9 cellular contexts compared by ENCODE assay signal in the genomic region with DNA sequence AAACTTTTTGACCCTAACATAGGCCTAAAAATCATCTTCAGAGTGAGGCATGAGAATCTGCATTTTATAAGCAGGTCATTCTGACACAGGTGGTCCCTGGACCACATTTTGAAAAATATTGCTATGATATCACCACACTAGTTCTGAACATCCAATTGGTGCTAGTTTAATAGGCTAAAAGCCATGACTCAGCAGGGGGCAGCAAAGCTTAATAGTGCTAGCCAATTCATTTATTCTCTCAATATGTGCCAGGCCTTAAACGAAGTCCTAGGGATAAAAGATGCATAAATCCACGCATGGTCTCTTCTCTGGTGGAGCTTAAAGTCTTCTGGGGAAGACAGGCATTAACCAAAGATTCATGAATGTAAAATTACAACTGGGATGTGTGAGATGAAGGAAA. TPM values are rescaled to one million over a fixed set of nuclear protein-coding genes. Genes with fewer than 3 reads are reported as not detected.
DNase-seq lines count a peak whose midpoint lies in the region; ATAC-seq and TF ChIP-seq lines count a peak whose summit lies in the region.
"Had no signal": no experiment of that assay in that cellular context is flagged by ENCODE, and none has a peak within 500 bp of the region (broad histone marks: within the 10 kb centered on the region; RNA-seq: fewer than 3 reads in every experiment).

No MANE protein-coding gene starts in this region.

- H3K9me2 ChIP-seq in GM23248 (ENCODE audit: insufficient read depth) (no peaks in the 10 kb centered on the region), SU-DHL-6 (replicated peaks; ENCODE audit: insufficient read depth, low read length) (no peaks in the 10 kb centered on the region), hepatocyte (replicated peaks; ENCODE audit: insufficient read depth) (no peaks in the 10 kb centered on the region)

- H3K79me2 ChIP-seq in GM23248 (ENCODE audit: insufficient read depth) (no peaks in the 10 kb centered on the region), SU-DHL-6 (ENCODE audit: insufficient read depth, low read length) (no peaks in the 10 kb centered on the region), hepatocyte (no peaks in the 10 kb centered on the region)

- H2AFZ ChIP-seq in GM23248 = peak overlapping the region; percentile 34; the same call in 1 of the 2 replicates
- no peak overlapping the region for H2AFZ ChIP-seq in SU-DHL-6 (ENCODE audit: low read depth, low read length, severe bottlenecking)
- H2AFZ ChIP-seq in hepatocyte = no peak overlapping the region

- H3F3A ChIP-seq in GM23248 (ENCODE audit: insufficient read depth) = peaks cover 7% of the 10 kb centered on the region
- no peaks in the 10 kb centered on the region for H3F3A ChIP-seq in SU-DHL-6 (ENCODE audit: insufficient read depth)

- ATAC-seq in HG03175 (IDR thresholded peaks at IDR 0.05; ENCODE audit: unreplicated experiment) = no peak

- H3K36me3 ChIP-seq in GM23248 (ENCODE audit: low read depth) = no peaks in the 10 kb centered on the region
- H3K36me3 ChIP-seq in SU-DHL-6 (ENCODE audit: low read length) = no peaks in the 10 kb centered on the region
- no peaks in the 10 kb centered on the region for H3K36me3 ChIP-seq in hepatocyte (replicated peaks; ENCODE audit: insufficient read depth, low read depth)
- H3K36me3 ChIP-seq in effector memory CD4-positive, alpha-beta T cell (ENCODE audit: control insufficient read depth, insufficient read depth, low read length) = no peaks in the 10 kb centered on the region
- H3K36me3 ChIP-seq: SJSA1 had no signal

- in situ Hi-C loops in GM23248 (cut with MboI) = loop anchor here (10.0 kb wide), 1 partner anchor 84 kb away; no protein-coding TSS in a partner anchor

- WGBS in GM23248 (ENCODE audit: low coverage in 1 of 2, low lambda C conversion rate in 2 of 2, missing lambda C conversion rate in 2 of 2), 2 experiments = 34 to 38% methylated on average over 2 of the region's 2 CpGs
- WGBS in hepatocyte (ENCODE audit: low lambda C conversion rate, missing lambda C conversion rate) = 55% methylated on average over 2 of the region's 2 CpGs

- H3K4me2 ChIP-seq in GM23248 (ENCODE audit: unreplicated experiment) = no peak overlapping the region
- no peak overlapping the region for H3K4me2 ChIP-seq in SU-DHL-6 (ENCODE audit: low read depth, low read length, poor library complexity, severe bottlenecking)
- H3K4me2 ChIP-seq in hepatocyte = no peak overlapping the region

- H3K4me1 ChIP-seq in GM23248 (ENCODE audit: insufficient read depth) (peaks cover 13% of the 10 kb centered on the region), hepatocyte (ENCODE audit: insufficient read depth) (no peaks in the 10 kb centered on the region)
- no peaks in the 10 kb centered on the region for H3K4me1 ChIP-seq in effector memory CD4-positive, alpha-beta T cell (ENCODE audit: control insufficient read depth, insufficient read depth, low read length, poor library complexity, severe bottlenecking)

- no peaks in the 10 kb centered on the region for H3K9me3 Mint-ChIP-seq in glutamatergic neuron (ENCODE audit: unreplicated experiment)

- H4K20me1 ChIP-seq in GM23248 (ENCODE audit: insufficient read depth) (no peaks in the 10 kb centered on the region), SU-DHL-6 (ENCODE audit: low read depth, low read length) (no peaks in the 10 kb centered on the region), hepatocyte (ENCODE audit: insufficient read depth, poor library complexity, severe bottlenecking) (no peaks in the 10 kb centered on the region)

- no peaks in the 10 kb centered on the region for H3K36me3 Mint-ChIP-seq in glutamatergic neuron (ENCODE audit: unreplicated experiment)

- H3K27me3 ChIP-seq in GM23248 (replicated peaks; ENCODE audit: insufficient read depth) (no peaks in the 10 kb centered on the region), SU-DHL-6 (ENCODE audit: low read length) (no peaks in the 10 kb centered on the region), hepatocyte (peaks cover 4% of the 10 kb centered on the region)
- no peaks in the 10 kb centered on the region for H3K27me3 ChIP-seq in effector memory CD4-positive, alpha-beta T cell (replicated peaks; ENCODE audit: control insufficient read depth, insufficient read depth, low read length, poor library complexity, severe bottlenecking)
- H3K27me3 ChIP-seq: SJSA1 had no signal

- H3K27ac ChIP-seq in GM23248 = peak overlapping the region; percentile 57
- no peak overlapping the region for H3K27ac ChIP-seq in SU-DHL-6 (ENCODE audit: low read depth, low read length)
- no peak overlapping the region for H3K27ac ChIP-seq in hepatocyte
- no peak overlapping the region for H3K27ac ChIP-seq in effector memory CD4-positive, alpha-beta T cell (ENCODE audit: insufficient read depth, low read length, poor library complexity, severe bottlenecking)
- H3K27ac ChIP-seq: SJSA1 had no signal

- no peaks in the 10 kb centered on the region for H3K4me1 Mint-ChIP-seq in glutamatergic neuron (ENCODE audit: low read depth, unreplicated experiment)

- H3K4me3 ChIP-seq in AG10803 (ENCODE audit: low read length) (no peak overlapping the region), GM23248 (no peak overlapping the region), SU-DHL-6 (ENCODE audit: insufficient read depth, low read length, poor library complexity, severe bottlenecking) (no peak overlapping the region), hepatocyte (no peak overlapping the region)
- H3K4me3 ChIP-seq in effector memory CD4-positive, alpha-beta T cell (ENCODE audit: insufficient read depth, low read depth, low read length, poor library complexity, severe bottlenecking) = no peak overlapping the region
- H3K4me3 ChIP-seq: SJSA1 had no signal

- peak; percentile 75 for TF ChIP-seq CTCF in AG10803 (conservative IDR thresholded peaks at IDR 0.05; ENCODE audit: low read length)
- TF ChIP-seq CTCF in SU-DHL-6 (IDR thresholded peaks at IDR 0.05; ENCODE audit: insufficient read depth, low read length, poor library complexity, severe bottlenecking) = peak; percentile 39
- TF ChIP-seq CTCF in hepatocyte (IDR thresholded peaks at IDR 0.05; ENCODE audit: poor library complexity) = peak; percentile 48
- no peak for TF ChIP-seq CTCF in glutamatergic neuron (IDR thresholded peaks at IDR 0.05; ENCODE audit: partially characterized antibody, unreplicated experiment)

- DNase-seq in AG10803 (ENCODE audit: low read depth) (peak; percentile 68), GM23248 (peak; percentile 81), hepatocyte (ENCODE audit: low spot score) (peak; percentile 63), glutamatergic neuron (no peak), SW 1271 (lab: John Stamatoyannopoulos, UW) (no peak)
- DNase-seq in effector memory CD4-positive, alpha-beta T cell = no peak

- H3K9ac ChIP-seq in GM23248 (peak overlapping the region; percentile 5; the same call in 1 of the 2 replicates), SU-DHL-6 (ENCODE audit: low read length) (no peak overlapping the region)

- H3K27ac Mint-ChIP-seq in glutamatergic neuron (ENCODE audit: unreplicated experiment) = no peak overlapping the region

- H3K9me3 ChIP-seq in GM23248 (ENCODE audit: low read depth) = no peaks in the 10 kb centered on the region
- H3K9me3 ChIP-seq in SU-DHL-6 (ENCODE audit: insufficient read depth, low read length) = no peaks in the 10 kb centered on the region
- no peaks in the 10 kb centered on the region for H3K9me3 ChIP-seq in hepatocyte (ENCODE audit: low read depth)
- H3K9me3 ChIP-seq in effector memory CD4-positive, alpha-beta T cell (ENCODE audit: control insufficient read depth, low read length) = no peaks in the 10 kb centered on the region
- H3K9me3 ChIP-seq: SJSA1 had no signal

- no peak overlapping the region for H3K4me3 Mint-ChIP-seq in glutamatergic neuron (ENCODE audit: unreplicated experiment)

- H3K27me3 Mint-ChIP-seq in glutamatergic neuron (ENCODE audit: unreplicated experiment) = no peaks in the 10 kb centered on the region

RNA-seq across cellular contexts. Expression of gene SLC25A28, which starts 10.2 kb away (rescaled TPM):
- 22.8 and 37.6 TPM in 2 replicates for total RNA-seq in GM23248 (2014; rRNA removed; shearing (Covaris generic))
- 12.6 and 13.1 TPM in 2 replicates for polyA plus RNA-seq in GM23248 (2016; fragmentation: Nextera tagmentation; extraction: Ambion mirVana)
- total RNA-seq in hepatocyte = 15.8 and 23.8 TPM in 2 replicates
- 33.7 and 38.0 TPM in 2 replicates for polyA plus RNA-seq in hepatocyte
- total RNA-seq in glutamatergic neuron (ENCODE audit: unreplicated experiment) = 27.1 TPM

RNA-seq across cellular contexts. Expression of gene ENTPD7, which starts 28.9 kb away (rescaled TPM):
- total RNA-seq in GM23248 (2014; rRNA removed; shearing (Covaris generic)) = 21.6 and 26.8 TPM in 2 replicates
- polyA plus RNA-seq in GM23248 (2016; fragmentation: Nextera tagmentation; extraction: Ambion mirVana) = 7.5 and 8.3 TPM in 2 replicates
- 51.6 and 53.3 TPM in 2 replicates for total RNA-seq in hepatocyte
- 10.0 and 18.6 TPM in 2 replicates for polyA plus RNA-seq in hepatocyte
- 11.0 TPM for total RNA-seq in glutamatergic neuron (ENCODE audit: unreplicated experiment)

Comparison
In these comparisons a context has a peak if more than half of its experiments do, and no peak if none do; other contexts are left out.
1. DNase-seq: peak in AG10803 (single experiment), GM23248 (single experiment) and hepatocyte (single experiment); none in effector memory CD4-positive, alpha-beta T cell (0 of 3), glutamatergic neuron (single experiment) and SW 1271 (0 of 2).